Comparison of ENCODE assay signal across 21 cellular contexts in genomic region chrX:53254570-53255461, GRCh38. TPM values are rescaled to one million over a fixed set of nuclear protein-coding genes. Genes with fewer than 3 reads are reported as not detected.
A peak's percentile ranks its signal among the peaks of the same experiment; 100 is the strongest.
DNase-seq lines count a peak whose midpoint lies in the region; ATAC-seq, FAIRE-seq and TF ChIP-seq lines count a peak whose summit lies in the region.
"Had no signal": no experiment of that assay in that cellular context is flagged by ENCODE, and none has a peak within 500 bp of the region (broad histone marks: within the 10 kb centered on the region; RNA-seq: fewer than 3 reads in every experiment).

No MANE protein-coding gene starts in this region.

- peaks cover 1% of the 10 kb centered on the region for H3K9me3 Mint-ChIP-seq in astrocyte (ENCODE audit: unreplicated experiment)
- H3K9me3 Mint-ChIP-seq: CD8-positive, alpha-beta memory T cell had no signal

- H3K4ac ChIP-seq in neuronal stem cell (ENCODE audit: low read length) = no peak overlapping the region

- H3K18ac ChIP-seq in neuronal stem cell (ENCODE audit: low read length) = no peak overlapping the region

- peaks cover 4% of the 10 kb centered on the region for H3K27me3 Mint-ChIP-seq in astrocyte (ENCODE audit: low read depth, unreplicated experiment)

- H3K27ac Mint-ChIP-seq in astrocyte (ENCODE audit: unreplicated experiment) = no peak overlapping the region
- H3K27ac Mint-ChIP-seq: CD8-positive, alpha-beta memory T cell had no signal

- H3K36me3 Mint-ChIP-seq in astrocyte (ENCODE audit: low read depth, unreplicated experiment) = peaks cover 2% of the 10 kb centered on the region
- H3K36me3 Mint-ChIP-seq: CD8-positive, alpha-beta memory T cell had no signal

- no peak overlapping the region for H3K23ac ChIP-seq in neuronal stem cell (ENCODE audit: low read depth, low read length, poor library complexity)

- peaks cover 4% of the 10 kb centered on the region for H3K4me1 Mint-ChIP-seq in astrocyte (ENCODE audit: low read depth, unreplicated experiment)
- H3K4me1 Mint-ChIP-seq: CD8-positive, alpha-beta memory T cell had no signal

- H2AFZ ChIP-seq in astrocyte (ENCODE audit: low read depth, low read length) = no peak overlapping the region
- H2AFZ ChIP-seq in neuronal stem cell (ENCODE audit: low read length) = no peak overlapping the region

- H2BK5ac ChIP-seq in neuronal stem cell (ENCODE audit: low read length) = peak overlapping the region; percentile 24

- H2BK120ac ChIP-seq in neuronal stem cell (ENCODE audit: low read depth, low read length) = no peak overlapping the region

- H4K20me1 ChIP-seq in astrocyte (ENCODE audit: insufficient read depth, low read length) = no peaks in the 10 kb centered on the region

- peak; percentile 84 for FAIRE-seq in astrocyte (lab: Jason Lieb, UNC)
- FAIRE-seq: D721Med, GM12891, GM18507, H54 had no signal

- peaks cover 0 to 22% (median 0%) of the 10 kb centered on the region in 9 donors for H3K27me3 ChIP-seq in heart left ventricle
- H3K27me3 ChIP-seq in astrocyte (ENCODE audit: insufficient read depth, low read length) = no peaks in the 10 kb centered on the region
- H3K27me3 ChIP-seq in neuronal stem cell (ENCODE audit: control insufficient read depth in 3 of 3, insufficient read depth in 3 of 3, low read depth in 1 of 3, low read length in 3 of 3) = no peaks in the 10 kb centered on the region
- peaks cover 0 to 18% (median 0%) of the 10 kb centered on the region in 7 donors for H3K27me3 ChIP-seq in spleen (replicated peaks in 1 of 7)

- H4K91ac ChIP-seq in neuronal stem cell (ENCODE audit: low read depth, low read length, poor library complexity) = no peak overlapping the region

- H3K36me3 ChIP-seq in heart left ventricle (peaks cover 0 to 9% (median 0%) of the 10 kb centered on the region in 9 donors), astrocyte (ENCODE audit: insufficient read depth, low read length) (no peaks in the 10 kb centered on the region), neuronal stem cell (replicated peaks in 1 of 2; ENCODE audit: control insufficient read depth in 2 of 2, insufficient read depth in 2 of 2, low read length in 2 of 2) (no peaks in the 10 kb centered on the region), spleen (no peaks in the 10 kb centered on the region)
- H3K36me3 ChIP-seq: HAP-1 had no signal

- no peak for TF ChIP-seq CTCF in heart left ventricle (IDR thresholded peaks at IDR 0.05)
- no peak for TF ChIP-seq CTCF in astrocyte (IDR thresholded peaks at IDR 0.05; ENCODE audit: insufficient read depth, low read depth, low read length)
- no peak for TF ChIP-seq CTCF in spleen (IDR thresholded peaks at IDR 0.05 in 8 of 11, conservative IDR thresholded peaks at IDR 0.05 in 3 of 11)

- H3K79me2 ChIP-seq in astrocyte (ENCODE audit: insufficient read depth, low read length) = no peaks in the 10 kb centered on the region

- no peak overlapping the region for H3K4me2 ChIP-seq in astrocyte (ENCODE audit: low read length)
- H3K4me2 ChIP-seq in neuronal stem cell (ENCODE audit: insufficient read depth, low read length, poor library complexity, severe bottlenecking) = no peak overlapping the region

- peak; percentile 55 for DNase-seq in cardiac septum (ENCODE audit: low spot score)
- no peak for DNase-seq in heart left ventricle
- no peak for DNase-seq in astrocyte (ENCODE audit: low read depth)
- no peak for DNase-seq in neuronal stem cell (ENCODE audit: low spot score)
- peak; percentile 58 for DNase-seq in spleen
- no peak for DNase-seq in stimulated activated naive CD4-positive, alpha-beta T cell treated with Interleukin-2 at 50 U/mL for 16 hours (lab: John Stamatoyannopoulos, UW)
- DNase-seq: 8988T; C1 segment of cervical spinal cord; CD8-positive, alpha-beta memory T cell; DMS 273 treated with DMSO at 0.1 percent for 48 hours; DMS79; EL; GDM1; GOT3 had no signal

- no peak overlapping the region for H3K4me3 Mint-ChIP-seq in astrocyte (ENCODE audit: unreplicated experiment)
- H3K4me3 Mint-ChIP-seq: CD8-positive, alpha-beta memory T cell had no signal

- H2BK15ac ChIP-seq in neuronal stem cell (ENCODE audit: low read length) = no peak overlapping the region

- intact Hi-C loops in cardiac septum (cut with DNase I) (no loop called here), heart left ventricle (cut with DNase I) (no loop called here), spleen (cut with DNase I; ENCODE audit: low total_unique reads) (no loop called here)

- TF ChIP-seq POLR2A in heart left ventricle (IDR thresholded peaks at IDR 0.05) (no peak), spleen (IDR thresholded peaks at IDR 0.05) (no peak)

- WGBS in heart left ventricle, 4 donors = 81 to 95% (median 92%) methylated on average over 9 to 22 of the region's 22 CpGs
- no CpG with 5 or more reads among the region's 22 CpGs for WGBS in neuronal stem cell (ENCODE audit: extremely low coverage in 2 of 2, insufficient read length in 2 of 2, insufficient replicate concordance in 1 of 2), 2 donors
- WGBS in spleen, 5 donors = 87 to 93% (median 90%) methylated on average over 21 to 22 of the region's 22 CpGs

- no peak overlapping the region for H4K8ac ChIP-seq in neuronal stem cell (ENCODE audit: low read depth, low read length)

- no peaks in the 10 kb centered on the region for H3K79me1 ChIP-seq in neuronal stem cell (ENCODE audit: low read depth, low read length)

- H3K4me1 ChIP-seq in heart left ventricle = no peaks in the 10 kb centered on the region
- H3K4me1 ChIP-seq in astrocyte (ENCODE audit: insufficient read depth, low read length) = no peaks in the 10 kb centered on the region
- H3K4me1 ChIP-seq in neuronal stem cell (ENCODE audit: control insufficient read depth in 2 of 2, insufficient read depth in 1 of 2, low read depth in 1 of 2, low read length in 2 of 2) = peaks cover 4 to 14% of the 10 kb centered on the region in 2 donors
- H3K4me1 ChIP-seq in spleen = no peaks in the 10 kb centered on the region
- H3K4me1 ChIP-seq: HAP-1 had no signal

- H2AK5ac ChIP-seq in neuronal stem cell (ENCODE audit: low read depth, low read length) = no peak overlapping the region

- no peak overlapping the region for H3K9ac ChIP-seq in astrocyte (ENCODE audit: low read length)
- H3K9ac ChIP-seq in neuronal stem cell (ENCODE audit: low read depth, low read length, poor library complexity) = no peak overlapping the region

- H3K27ac ChIP-seq in heart left ventricle = no peak overlapping the region
- no peak overlapping the region for H3K27ac ChIP-seq in astrocyte (ENCODE audit: low read depth, low read length)
- no peak overlapping the region for H3K27ac ChIP-seq in neuronal stem cell (replicated peaks; ENCODE audit: low read length)
- no peak overlapping the region for H3K27ac ChIP-seq in spleen

- H3K9me3 ChIP-seq in heart left ventricle (no peaks in the 10 kb centered on the region), astrocyte (ENCODE audit: insufficient read depth, low read depth, low read length) (no peaks in the 10 kb centered on the region), neuronal stem cell (replicated peaks in 1 of 2; ENCODE audit: control insufficient read depth in 2 of 2, insufficient read depth in 1 of 2, low read depth in 1 of 2, low read length in 2 of 2) (no peaks in the 10 kb centered on the region), spleen (no peaks in the 10 kb centered on the region)
- H3K9me3 ChIP-seq: HAP-1 had no signal

- no peak for ATAC-seq in heart left ventricle
- no peak for ATAC-seq in esophagus mucosa
- no peak for ATAC-seq in HG03280 (IDR thresholded peaks at IDR 0.05; ENCODE audit: unreplicated experiment)

- H2BK12ac ChIP-seq in neuronal stem cell (ENCODE audit: low read length) = no peak overlapping the region

- H3K14ac ChIP-seq in neuronal stem cell (ENCODE audit: low read length) = no peak overlapping the region

- H3K4me3 ChIP-seq in heart left ventricle (no peak overlapping the region), astrocyte (ENCODE audit: insufficient read depth, low read depth, low read length) (no peak overlapping the region), neuronal stem cell (ENCODE audit: low read length in 2 of 2) (no peak overlapping the region), spleen (no peak overlapping the region)
- H3K4me3 ChIP-seq: HAP-1 had no signal

RNA-seq across cellular contexts. Expression of gene IQSEC2, which starts 26.6 kb away (rescaled TPM):
- total RNA-seq in cardiac septum = 11.6 TPM
- 10 to 100 TPM; 10.2 to 16.4 (median 12.6) TPM for total RNA-seq in heart left ventricle
- polyA plus RNA-seq in heart left ventricle = 10 to 100 TPM in 1 of 2 donors, 1 to 10 TPM in 1; 7.7 to 16.1 TPM
- 8.2 and 9.2 TPM in 2 replicates for total RNA-seq in astrocyte
- 12.5 TPM for polyA plus RNA-seq in neuronal stem cell (2013, experiment 1 of 2)
- 13.1 TPM for polyA plus RNA-seq in neuronal stem cell (2013, experiment 2 of 2)
- total RNA-seq in spleen = 10 to 100 TPM in 4 of 7 donors, 1 to 10 TPM in 3; 6.8 to 15.7 (median 10.5) TPM
- 1 to 10 TPM; 5.2 to 8.0 (median 5.5) TPM for polyA plus RNA-seq in spleen
- 10.6 TPM for total RNA-seq in esophagus mucosa

RNA-seq across cellular contexts. Expression of gene KDM5C, which starts 29.8 kb away (rescaled TPM):
- 57.7 TPM for total RNA-seq in cardiac septum
- total RNA-seq in heart left ventricle = 10 to 100 TPM; 32.3 to 67.2 (median 43.6) TPM
- 10 to 100 TPM; 23.8 to 32.5 TPM for polyA plus RNA-seq in heart left ventricle
- total RNA-seq in astrocyte = 79.5 and 84.5 TPM in 2 replicates
- 28.9 TPM for polyA plus RNA-seq in neuronal stem cell (2013, experiment 1 of 2)
- 27.2 TPM for polyA plus RNA-seq in neuronal stem cell (2013, experiment 2 of 2)
- 100 to 1,000 TPM in 5 of 7 donors, 10 to 100 TPM in 2; 96.6 to 165 (median 140) TPM for total RNA-seq in spleen
- polyA plus RNA-seq in spleen = 10 to 100 TPM; 10.4 to 35.3 (median 16.9) TPM
- total RNA-seq in esophagus mucosa = 73.6 TPM

Comparison
In these comparisons a context has a peak if more than half of its experiments do, and no peak if none do; other contexts are left out.
1. DNase-seq: peak in cardiac septum (single experiment) and spleen (single experiment); none in heart left ventricle (0 of 5), astrocyte (single experiment), neuronal stem cell (single experiment) and stimulated activated naive CD4-positive, alpha-beta T cell treated with Interleukin-2 at 50 U/mL for 16 hours (single experiment).